17 cellular contexts compared by ENCODE assay signal in genomic region chr1:10626781-10627410, GRCh38.
DNase-seq lines count a peak whose midpoint lies in the region; ATAC-seq, FAIRE-seq and TF ChIP-seq lines count a peak whose summit lies in the region.
"Had no signal": no experiment of that assay in that cellular context is flagged by ENCODE, and none has a peak within 500 bp of the region (broad histone marks: within the 10 kb centered on the region; RNA-seq: fewer than 3 reads in every experiment).

No MANE protein-coding gene starts in this region.

- dilution Hi-C loops in IMR-90 (cut with HindIII; ENCODE audit: low sequenced_read_pairs, unreplicated experiment), result no loop called here

- no peak overlapping the region for H4K91ac ChIP-seq in IMR-90 (ENCODE audit: insufficient read depth, low read depth, low read length)

- H3K14ac ChIP-seq in IMR-90 (replicated peaks; ENCODE audit: low read depth, low read length), result no peak overlapping the region

- H3K56ac ChIP-seq in IMR-90 (ENCODE audit: extremely low read depth, insufficient read depth, low read length), result no peak overlapping the region

- no peak overlapping the region for H3K27ac ChIP-seq in IMR-90 (ENCODE audit: insufficient read depth, low read length)
- H3K27ac ChIP-seq in suprapubic skin, result no peak overlapping the region
- H3K27ac ChIP-seq: GM23248 had no signal

- POLR2A ChIA-PET in activated naive CD8-positive, alpha-beta T cell treated with anti-CD3 and anti-CD28 coated beads, Interleukin-2, amount 10 ng/mL, durations not matched to agents 7 days and 5 days (lab: Charles Lee), result no interaction called here
- POLR2A ChIA-PET in IMR-90 (lab: Charles Lee; ENCODE audit: unreplicated experiment), result no interaction called here

- H2AK9ac ChIP-seq in IMR-90 (replicated peaks; ENCODE audit: low read depth, low read length, poor library complexity), result no peak overlapping the region

- no peak for TF ChIP-seq EP300 in suprapubic skin (IDR thresholded peaks at IDR 0.05)

- TF ChIP-seq CTCF in IMR-90 (conservative IDR thresholded peaks at IDR 0.05; ENCODE audit: low read depth, low read length), result no peak
- no peak for TF ChIP-seq CTCF in suprapubic skin (IDR thresholded peaks at IDR 0.05)

- H3K27ac Mint-ChIP-seq in activated naive CD8-positive, alpha-beta T cell treated with anti-CD3 and anti-CD28 coated beads, Interleukin-2, amount 10 ng/mL, durations not matched to agents 7 days and 5 days, result no peak overlapping the region
- no peak overlapping the region for H3K27ac Mint-ChIP-seq in activated naive CD8-positive, alpha-beta T cell treated with anti-CD3 and anti-CD28 coated beads, Interleukin-2, amount 50 U/mL, for 24 hours

- FAIRE-seq in HTR-8/SVneo (lab: Jason Lieb, UNC), result no peak
- FAIRE-seq: GM12878 had no signal

- no peaks in the 10 kb centered on the region for H3K4me1 Mint-ChIP-seq in activated naive CD8-positive, alpha-beta T cell treated with anti-CD3 and anti-CD28 coated beads, Interleukin-2, amount 10 ng/mL, durations not matched to agents 7 days and 5 days
- H3K4me1 Mint-ChIP-seq in activated naive CD8-positive, alpha-beta T cell treated with anti-CD3 and anti-CD28 coated beads, Interleukin-2, amount 50 U/mL, for 24 hours, result no peaks in the 10 kb centered on the region

- H2BK120ac ChIP-seq in IMR-90 (ENCODE audit: low read depth, low read length), result no peak overlapping the region

- no peak overlapping the region for H2BK15ac ChIP-seq in IMR-90 (ENCODE audit: low read depth, low read length)

- H3K9me1 ChIP-seq in IMR-90 (ENCODE audit: insufficient read depth, low read length), result peaks cover 2% of the 10 kb centered on the region; the same call in 1 of the 2 replicates

- no peak overlapping the region for H2AK5ac ChIP-seq in IMR-90 (ENCODE audit: low read depth, low read length)

- CTCF ChIA-PET in IMR-90 (lab: Yijun Ruan, JAX), result no interaction called here

- H3K79me1 ChIP-seq in IMR-90 (ENCODE audit: low read depth in 1 of 2, low read length in 2 of 2), result no peaks in the 10 kb centered on the region

- H3K4ac ChIP-seq in IMR-90 (ENCODE audit: low read depth, low read length), result no peak overlapping the region

- H3K27me3 Mint-ChIP-seq in activated naive CD8-positive, alpha-beta T cell treated with anti-CD3 and anti-CD28 coated beads, Interleukin-2, amount 10 ng/mL, durations not matched to agents 7 days and 5 days, result no peaks in the 10 kb centered on the region
- no peaks in the 10 kb centered on the region for H3K27me3 Mint-ChIP-seq in activated naive CD8-positive, alpha-beta T cell treated with anti-CD3 and anti-CD28 coated beads, Interleukin-2, amount 50 U/mL, for 24 hours

- WGBS in IMR-90 (ENCODE audit: extremely low coverage in 2 of 2, insufficient read length in 1 of 2), 2 experiments, result no CpG with 5 or more reads among the region's 22 CpGs
- WGBS in suprapubic skin, result 93% methylated on average over 17 of the region's 22 CpGs

- H3K18ac ChIP-seq in IMR-90 (ENCODE audit: low read depth, low read length), result no peak overlapping the region

- H3K23ac ChIP-seq in IMR-90 (ENCODE audit: low read depth, low read length), result no peak overlapping the region

- H4K8ac ChIP-seq in IMR-90 (ENCODE audit: low read depth in 2 of 2, low read length in 2 of 2), result no peak overlapping the region

- H3K9me3 ChIP-seq in IMR-90 (ENCODE audit: control insufficient read depth, insufficient read depth, low read length) (no peaks in the 10 kb centered on the region), suprapubic skin (no peaks in the 10 kb centered on the region)
- H3K9me3 ChIP-seq: BLaER1 had no signal

- H3K4me3 ChIP-seq in IMR-90 (ENCODE audit: insufficient read depth, low read depth, low read length) (no peak overlapping the region), suprapubic skin (no peak overlapping the region)
- H3K4me3 ChIP-seq: BLaER1, GM12878, GM23248 had no signal

- no peak for ATAC-seq in activated naive CD8-positive, alpha-beta T cell treated with anti-CD3 and anti-CD28 coated beads, Interleukin-2, amount 10 ng/mL, durations not matched to agents 7 days and 5 days (ENCODE audit: low read depth)
- ATAC-seq in activated naive CD8-positive, alpha-beta T cell treated with anti-CD3 and anti-CD28 coated beads, Interleukin-2, amount 50 U/mL, for 24 hours, result no peak
- ATAC-seq in IMR-90 (ENCODE audit: low read depth), result no peak
- ATAC-seq: GM12878 had no signal

- H3K36me3 ChIP-seq in IMR-90 (ENCODE audit: control insufficient read depth, insufficient read depth, low read length) (peaks cover 27% of the 10 kb centered on the region), suprapubic skin (peaks cover 47% of the 10 kb centered on the region)

- H3K27me3 ChIP-seq in IMR-90 (ENCODE audit: control insufficient read depth, insufficient read depth, low read length) (no peaks in the 10 kb centered on the region), suprapubic skin (no peaks in the 10 kb centered on the region)
- H3K27me3 ChIP-seq: BLaER1 had no signal

- no peak overlapping the region for H3K9ac ChIP-seq in IMR-90 (ENCODE audit: low read depth, low read length)
- H3K9ac ChIP-seq: BLaER1, GM23248 had no signal

- in situ Hi-C loops in IMR-90 (cut with MboI; ENCODE audit: low sequenced_read_pairs), result no loop called here

- H3K4me3 Mint-ChIP-seq in activated naive CD8-positive, alpha-beta T cell treated with anti-CD3 and anti-CD28 coated beads, Interleukin-2, amount 10 ng/mL, durations not matched to agents 7 days and 5 days, result no peak overlapping the region
- no peak overlapping the region for H3K4me3 Mint-ChIP-seq in activated naive CD8-positive, alpha-beta T cell treated with anti-CD3 and anti-CD28 coated beads, Interleukin-2, amount 50 U/mL, for 24 hours

- intact Hi-C loops in IMR-90 (cut with micrococcal nuclease), result no loop called here

- no peak overlapping the region for H3K4me2 ChIP-seq in IMR-90 (ENCODE audit: low read depth, low read length)
- H3K4me2 ChIP-seq: BLaER1 had no signal

- TF ChIP-seq POLR2A in IMR-90 (IDR thresholded peaks at IDR 0.05; ENCODE audit: low read depth, low read length), result no peak
- no peak for TF ChIP-seq POLR2A in suprapubic skin (IDR thresholded peaks at IDR 0.05)

- H3K4me1 ChIP-seq in IMR-90 (ENCODE audit: control insufficient read depth, insufficient read depth, low read length) (no peaks in the 10 kb centered on the region), suprapubic skin (peaks cover 10% of the 10 kb centered on the region)

- no peaks in the 10 kb centered on the region for H3K9me3 Mint-ChIP-seq in activated naive CD8-positive, alpha-beta T cell treated with anti-CD3 and anti-CD28 coated beads, Interleukin-2, amount 10 ng/mL, durations not matched to agents 7 days and 5 days
- no peaks in the 10 kb centered on the region for H3K9me3 Mint-ChIP-seq in activated naive CD8-positive, alpha-beta T cell treated with anti-CD3 and anti-CD28 coated beads, Interleukin-2, amount 50 U/mL, for 24 hours

- H2BK5ac ChIP-seq in IMR-90 (ENCODE audit: low read depth, low read length, poor library complexity, severe bottlenecking), result no peak overlapping the region

- BruUV-seq in IMR-90 (replicated peaks; lab: Mats Ljungman, UMichigan), result no TSS peak

- TF ChIP-seq RAD21 in IMR-90 (IDR thresholded peaks at IDR 0.05; ENCODE audit: low read length), result no peak

- no peaks in the 10 kb centered on the region for H3K36me3 Mint-ChIP-seq in activated naive CD8-positive, alpha-beta T cell treated with anti-CD3 and anti-CD28 coated beads, Interleukin-2, amount 10 ng/mL, durations not matched to agents 7 days and 5 days
- no peaks in the 10 kb centered on the region for H3K36me3 Mint-ChIP-seq in activated naive CD8-positive, alpha-beta T cell treated with anti-CD3 and anti-CD28 coated beads, Interleukin-2, amount 50 U/mL, for 24 hours (ENCODE audit: low read depth)

- peak; percentile 23 for DNase-seq in activated naive CD8-positive, alpha-beta T cell treated with anti-CD3 and anti-CD28 coated beads, Interleukin-2, amount 10 ng/mL, durations not matched to agents 7 days and 5 days
- no peak for DNase-seq in activated naive CD8-positive, alpha-beta T cell treated with anti-CD3 and anti-CD28 coated beads, Interleukin-2, amount 50 U/mL, for 24 hours
- DNase-seq in IMR-90 (peak; percentile 6), islet precursor cell (peak; percentile 31), suprapubic skin (ENCODE audit: low spot score in 2 of 2) (peak; percentile 45 to 48), NCI-H69 (lab: John Stamatoyannopoulos, UW) (no peak), HTR-8/SVneo (ENCODE audit: insufficient read length, low spot score) (no peak), Kasumi-1 (lab: John Stamatoyannopoulos, UW) (no peak)
- DNase-seq: 8988T, GDM1, GM23248, Karpas-422, MM.1S, NCI-H1092 treated with DMSO at 0.1 percent for 48 hours, NCI-H2081 treated with DMSO at 0.1 percent for 48 hours had no signal

- H2AFZ ChIP-seq in IMR-90 (replicated peaks; ENCODE audit: low read length, poor library complexity), result no peak overlapping the region
- H2AFZ ChIP-seq: GM23248 had no signal

- no peak overlapping the region for H2BK20ac ChIP-seq in IMR-90 (ENCODE audit: low read depth, low read length)

- no peak overlapping the region for H4K5ac ChIP-seq in IMR-90 (ENCODE audit: low read depth, low read length)

- H4K20me1 ChIP-seq in IMR-90 (ENCODE audit: insufficient read depth, low read length), result no peaks in the 10 kb centered on the region
- H4K20me1 ChIP-seq: BLaER1 had no signal

TF ChIP-seq in IMR-90, 13 proteins besides CTCF, POLR2A, EP300 and RAD21:
- TF ChIP-seq MAZ (IDR thresholded peaks at IDR 0.05; ENCODE audit: borderline replicate concordance, low read depth, low read length) (no peak), RFX5 (IDR thresholded peaks at IDR 0.05; ENCODE audit: low read depth, low read length) (no peak), CEBPB (IDR thresholded peaks at IDR 0.05; ENCODE audit: low read depth, low read length) (no peak), MXI1 (IDR thresholded peaks at IDR 0.05; ENCODE audit: borderline replicate concordance, low read depth, low read length) (no peak), ELK1 (IDR thresholded peaks at IDR 0.05; ENCODE audit: borderline replicate concordance, low read depth, low read length) (no peak), FOS (IDR thresholded peaks at IDR 0.05; ENCODE audit: low read depth, low read length) (no peak), RCOR1 (IDR thresholded peaks at IDR 0.05; ENCODE audit: insufficient replicate concordance, low read length) (no peak), BHLHE40 (IDR thresholded peaks at IDR 0.05; ENCODE audit: low read depth, low read length) (no peak)

Comparison
In these comparisons a context has a peak if more than half of its experiments do, and no peak if none do; other contexts are left out.
1. DNase-seq: peak in activated naive CD8-positive, alpha-beta T cell treated with anti-CD3 and anti-CD28 coated beads, Interleukin-2, amount 10 ng/mL, durations not matched to agents 7 days and 5 days (single experiment), IMR-90 (single experiment), islet precursor cell (single experiment) and suprapubic skin (2 of 2); none in activated naive CD8-positive, alpha-beta T cell treated with anti-CD3 and anti-CD28 coated beads, Interleukin-2, amount 50 U/mL, for 24 hours (single experiment), NCI-H69 (single experiment), HTR-8/SVneo (single experiment) and Kasumi-1 (0 of 2).